ENCODE assay signal across 1 cellular context in the genomic region with DNA sequence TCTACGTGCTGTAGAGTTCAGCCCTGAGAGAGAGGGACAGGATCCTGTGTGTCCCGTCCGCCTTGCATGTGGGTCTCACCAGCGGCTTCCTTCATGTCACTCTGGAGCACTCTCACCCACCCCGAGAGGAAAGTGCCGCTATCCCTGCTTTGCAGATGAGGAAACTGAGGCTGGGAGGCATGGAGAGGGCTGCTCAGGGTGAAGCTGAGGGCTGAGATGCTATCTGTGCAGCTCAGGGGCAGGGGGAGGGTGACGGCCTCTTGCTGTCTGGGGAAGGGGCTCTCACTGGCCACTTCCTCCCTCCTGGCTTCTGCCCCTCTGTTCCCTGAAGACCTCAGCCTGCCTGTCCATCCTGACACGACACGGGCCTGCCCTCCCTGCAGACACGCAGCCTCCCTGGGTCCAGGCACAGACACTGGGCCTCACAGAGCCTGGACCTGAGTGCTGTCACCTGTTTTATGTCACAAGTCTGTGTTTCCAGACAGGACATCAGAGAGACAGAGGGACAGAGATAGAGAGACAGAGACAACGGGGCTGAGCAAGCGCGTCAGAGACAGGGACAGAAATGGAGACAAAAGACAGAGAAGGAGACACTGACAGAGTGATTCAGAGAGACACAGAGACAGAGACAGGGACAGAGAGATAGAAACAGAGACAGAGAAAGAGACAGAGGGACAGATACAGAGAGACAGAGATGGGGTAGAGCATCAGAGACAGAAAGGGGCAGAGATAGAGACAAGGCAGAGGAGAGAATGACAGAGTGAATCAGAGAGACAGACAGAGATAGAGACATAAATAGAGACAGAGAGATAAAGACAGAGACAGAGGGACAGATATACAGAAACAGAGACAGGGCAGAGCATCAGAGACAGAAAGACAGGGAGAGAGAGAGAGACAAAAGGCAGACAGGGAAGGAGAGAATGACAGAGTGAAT.
TF ChIP-seq lines count a peak whose summit lies in the region.

No MANE protein-coding gene starts in this region.

TF ChIP-seq in GM23338, 12 proteins besides CTCF, POLR2A, EP300 and RAD21:
- TF ChIP-seq CREB1 (CRISPR knock-in tag; IDR thresholded peaks at IDR 0.05; ENCODE audit: low read depth): no peak
- no peak for TF ChIP-seq EZH2phosphoT487 (IDR thresholded peaks at IDR 0.05; ENCODE audit: unreplicated experiment)
- TF ChIP-seq, protein P1, sequence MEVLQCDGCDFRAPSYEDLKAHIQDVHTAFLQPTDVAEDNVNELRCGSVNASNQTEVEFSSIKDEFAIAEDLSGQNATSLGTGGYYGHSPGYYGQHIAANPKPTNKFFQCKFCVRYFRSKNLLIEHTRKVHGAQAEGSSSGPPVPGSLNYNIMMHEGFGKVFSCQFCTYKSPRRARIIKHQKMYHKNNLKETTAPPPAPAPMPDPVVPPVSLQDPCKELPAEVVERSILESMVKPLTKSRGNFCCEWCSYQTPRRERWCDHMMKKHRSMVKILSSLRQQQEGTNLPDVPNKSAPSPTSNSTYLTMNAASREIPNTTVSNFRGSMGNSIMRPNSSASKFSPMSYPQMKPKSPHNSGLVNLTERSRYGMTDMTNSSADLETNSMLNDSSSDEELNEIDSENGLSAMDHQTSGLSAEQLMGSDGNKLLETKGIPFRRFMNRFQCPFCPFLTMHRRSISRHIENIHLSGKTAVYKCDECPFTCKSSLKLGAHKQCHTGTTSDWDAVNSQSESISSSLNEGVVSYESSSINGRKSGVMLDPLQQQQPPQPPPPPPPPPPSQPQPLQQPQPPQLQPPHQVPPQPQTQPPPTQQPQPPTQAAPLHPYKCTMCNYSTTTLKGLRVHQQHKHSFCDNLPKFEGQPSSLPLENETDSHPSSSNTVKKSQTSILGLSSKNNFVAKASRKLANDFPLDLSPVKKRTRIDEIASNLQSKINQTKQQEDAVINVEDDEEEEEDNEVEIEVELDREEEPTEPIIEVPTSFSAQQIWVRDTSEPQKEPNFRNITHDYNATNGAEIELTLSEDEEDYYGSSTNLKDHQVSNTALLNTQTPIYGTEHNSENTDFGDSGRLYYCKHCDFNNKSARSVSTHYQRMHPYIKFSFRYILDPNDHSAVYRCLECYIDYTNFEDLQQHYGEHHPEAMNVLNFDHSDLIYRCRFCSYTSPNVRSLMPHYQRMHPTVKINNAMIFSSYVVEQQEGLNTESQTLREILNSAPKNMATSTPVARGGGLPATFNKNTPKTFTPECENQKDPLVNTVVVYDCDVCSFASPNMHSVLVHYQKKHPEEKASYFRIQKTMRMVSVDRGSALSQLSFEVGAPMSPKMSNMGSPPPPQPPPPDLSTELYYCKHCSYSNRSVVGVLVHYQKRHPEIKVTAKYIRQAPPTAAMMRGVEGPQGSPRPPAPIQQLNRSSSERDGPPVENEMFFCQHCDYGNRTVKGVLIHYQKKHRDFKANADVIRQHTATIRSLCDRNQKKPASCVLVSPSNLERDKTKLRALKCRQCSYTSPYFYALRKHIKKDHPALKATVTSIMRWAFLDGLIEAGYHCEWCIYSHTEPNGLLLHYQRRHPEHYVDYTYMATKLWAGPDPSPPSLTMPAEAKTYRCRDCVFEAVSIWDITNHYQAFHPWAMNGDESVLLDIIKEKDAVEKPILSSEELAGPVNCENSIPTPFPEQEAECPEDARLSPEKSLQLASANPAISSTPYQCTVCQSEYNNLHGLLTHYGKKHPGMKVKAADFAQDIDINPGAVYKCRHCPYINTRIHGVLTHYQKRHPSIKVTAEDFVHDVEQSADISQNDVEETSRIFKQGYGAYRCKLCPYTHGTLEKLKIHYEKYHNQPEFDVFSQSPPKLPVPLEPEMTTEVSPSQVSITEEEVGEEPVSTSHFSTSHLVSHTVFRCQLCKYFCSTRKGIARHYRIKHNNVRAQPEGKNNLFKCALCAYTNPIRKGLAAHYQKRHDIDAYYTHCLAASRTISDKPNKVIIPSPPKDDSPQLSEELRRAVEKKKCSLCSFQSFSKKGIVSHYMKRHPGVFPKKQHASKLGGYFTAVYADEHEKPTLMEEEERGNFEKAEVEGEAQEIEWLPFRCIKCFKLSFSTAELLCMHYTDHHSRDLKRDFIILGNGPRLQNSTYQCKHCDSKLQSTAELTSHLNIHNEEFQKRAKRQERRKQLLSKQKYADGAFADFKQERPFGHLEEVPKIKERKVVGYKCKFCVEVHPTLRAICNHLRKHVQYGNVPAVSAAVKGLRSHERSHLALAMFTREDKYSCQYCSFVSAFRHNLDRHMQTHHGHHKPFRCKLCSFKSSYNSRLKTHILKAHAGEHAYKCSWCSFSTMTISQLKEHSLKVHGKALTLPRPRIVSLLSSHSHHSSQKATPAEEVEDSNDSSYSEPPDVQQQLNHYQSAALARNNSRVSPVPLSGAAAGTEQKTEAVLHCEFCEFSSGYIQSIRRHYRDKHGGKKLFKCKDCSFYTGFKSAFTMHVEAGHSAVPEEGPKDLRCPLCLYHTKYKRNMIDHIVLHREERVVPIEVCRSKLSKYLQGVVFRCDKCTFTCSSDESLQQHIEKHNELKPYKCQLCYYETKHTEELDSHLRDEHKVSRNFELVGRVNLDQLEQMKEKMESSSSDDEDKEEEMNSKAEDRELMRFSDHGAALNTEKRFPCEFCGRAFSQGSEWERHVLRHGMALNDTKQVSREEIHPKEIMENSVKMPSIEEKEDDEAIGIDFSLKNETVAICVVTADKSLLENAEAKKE (CRISPR knock-in tag; IDR thresholded peaks at IDR 0.05): no peak
- no peak for TF ChIP-seq ETS1 (IDR thresholded peaks at IDR 0.05)
- TF ChIP-seq POLR2AphosphoS5 (IDR thresholded peaks at IDR 0.05; ENCODE audit: low read depth): no peak
- TF ChIP-seq NANOG (IDR thresholded peaks at IDR 0.05; ENCODE audit: borderline replicate concordance): no peak
- TF ChIP-seq STAT1 (IDR thresholded peaks at IDR 0.05; ENCODE audit: unreplicated experiment): no peak
